In the genomic region with DNA sequence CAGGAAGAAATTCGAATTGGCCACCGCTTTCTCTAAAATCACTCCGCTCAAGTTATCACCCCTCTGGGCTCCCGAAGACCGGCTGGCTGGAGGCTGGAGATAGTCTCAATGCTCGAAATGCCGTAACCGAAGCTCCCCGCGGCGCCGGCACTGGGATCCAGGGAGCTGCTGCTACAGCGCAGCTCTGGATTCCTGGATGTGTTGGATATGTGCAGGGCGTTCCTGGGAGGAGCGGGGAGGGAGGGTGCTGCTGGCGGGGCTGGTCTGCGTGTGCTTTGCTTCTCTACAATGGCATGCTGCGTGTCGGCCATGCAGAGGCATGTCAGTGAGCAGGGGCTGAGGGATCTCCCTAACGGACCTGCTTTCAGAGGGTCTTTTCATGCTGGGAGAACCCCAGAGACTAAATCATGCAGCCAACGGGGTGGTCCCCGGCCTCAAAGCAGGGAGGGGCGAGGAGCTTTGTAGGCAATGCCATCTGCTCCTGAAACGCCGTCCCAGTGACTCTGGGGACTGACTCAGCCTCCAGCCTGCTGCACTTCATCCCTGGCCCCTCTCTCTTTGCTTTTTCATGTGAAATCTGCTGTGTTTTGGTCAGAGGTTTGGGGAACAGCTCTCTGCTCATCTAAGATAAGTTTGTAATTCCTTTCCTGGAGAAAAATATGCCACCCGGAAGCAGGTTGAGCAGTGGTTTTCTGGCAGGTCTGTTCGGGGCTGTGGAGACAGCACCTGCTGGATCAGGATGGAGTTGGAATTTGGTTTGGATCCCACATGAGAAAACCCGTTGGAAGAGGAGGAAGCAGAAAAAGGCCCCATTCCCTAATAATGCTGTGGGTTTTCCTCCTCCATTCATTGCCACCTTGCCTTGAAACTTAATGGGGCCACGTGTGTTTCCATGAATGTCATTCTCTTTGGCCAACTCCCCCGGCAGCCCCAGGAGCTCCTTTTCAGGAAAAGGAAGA, we compare ENCODE assay signal across 8 cellular contexts.
DNase-seq lines count a peak whose midpoint lies in the region; ATAC-seq and TF ChIP-seq lines count a peak whose summit lies in the region.

No MANE protein-coding gene starts in this region.

- peaks cover 70% of the 10 kb centered on the region for H3K4me1 Mint-ChIP-seq in Calu3 (ENCODE audit: low read depth, unreplicated experiment)
- peaks cover 44 to 66% of the 10 kb centered on the region in 2 donors for H3K4me1 Mint-ChIP-seq in natural killer cell treated with Interleukin-12 subunit alpha and Interleukin-12 subunit beta and Interleukin-15 and Interleukin-18, amount 100 ng/mL, for 72 hours (ENCODE audit: low read depth in 2 of 2)

- peaks cover 73% of the 10 kb centered on the region for H3K36me3 Mint-ChIP-seq in Calu3 (ENCODE audit: insufficient read depth, unreplicated experiment)
- H3K36me3 Mint-ChIP-seq in natural killer cell treated with Interleukin-12 subunit alpha and Interleukin-12 subunit beta and Interleukin-15 and Interleukin-18, amount 100 ng/mL, for 72 hours, result no peaks in the 10 kb centered on the region

- no peaks in the 10 kb centered on the region for H3K9me3 Mint-ChIP-seq in Calu3 (ENCODE audit: low read depth, unreplicated experiment)
- H3K9me3 Mint-ChIP-seq in natural killer cell treated with Interleukin-12 subunit alpha and Interleukin-12 subunit beta and Interleukin-15 and Interleukin-18, amount 100 ng/mL, for 72 hours, result no peaks in the 10 kb centered on the region

- H3K27ac Mint-ChIP-seq in Calu3 (ENCODE audit: unreplicated experiment), result peak overlapping the region; percentile 91
- peak overlapping the region; percentile 93 to 99 for H3K27ac Mint-ChIP-seq in natural killer cell treated with Interleukin-12 subunit alpha and Interleukin-12 subunit beta and Interleukin-15 and Interleukin-18, amount 100 ng/mL, for 72 hours

- peaks cover 30% of the 10 kb centered on the region for H3K36me3 ChIP-seq in KOPT-K1 (ENCODE audit: insufficient read depth, low read length)

- CTCF ChIA-PET in Calu3 (lab: Charles Lee), result interaction anchor here (0.6 to 3.9 kb wide), 7 partner anchors 12 to 165 kb away, joined by 3 to 14 read pairs (median 3); no protein-coding TSS in a partner anchor

- H3K27me3 Mint-ChIP-seq in Calu3 (ENCODE audit: unreplicated experiment), result no peaks in the 10 kb centered on the region
- no peaks in the 10 kb centered on the region for H3K27me3 Mint-ChIP-seq in natural killer cell treated with Interleukin-12 subunit alpha and Interleukin-12 subunit beta and Interleukin-15 and Interleukin-18, amount 100 ng/mL, for 72 hours

- H3K4me3 ChIP-seq in fibroblast of mammary gland (ENCODE audit: control insufficient read depth, low read depth, low read length), result peak overlapping the region; percentile 44

- no peak for TF ChIP-seq CTCF in Calu3 (IDR thresholded peaks at IDR 0.05; ENCODE audit: unreplicated experiment)
- no peak for TF ChIP-seq CTCF in fibroblast of mammary gland (conservative IDR thresholded peaks at IDR 0.05; ENCODE audit: control insufficient read depth, insufficient read depth, low read depth, low read length)

- no peaks in the 10 kb centered on the region for H3K9me3 ChIP-seq in KOPT-K1 (ENCODE audit: insufficient read depth, low read length, poor library complexity, severe bottlenecking)

- peak in 1 of 2 donors; percentile 9 for ATAC-seq in natural killer cell treated with Interleukin-12 subunit alpha and Interleukin-12 subunit beta and Interleukin-15 and Interleukin-18, amount 100 ng/mL, for 72 hours
- no peak for ATAC-seq in GM19351 (IDR thresholded peaks at IDR 0.05; ENCODE audit: unreplicated experiment)
- no peak for ATAC-seq in HG02798 (IDR thresholded peaks at IDR 0.05; ENCODE audit: poor library complexity, unreplicated experiment)

- DNase-seq in Calu3 (peak; percentile 52), fibroblast of mammary gland (ENCODE audit: low read depth) (peak; percentile 67), MV-4-11 (lab: John Stamatoyannopoulos, UW) (no peak)
- DNase-seq in activated CD4-positive, alpha-beta T cell treated with anti-CD3 and anti-CD28 coated beads, Interleukin-2, amount 50 U/mL, for 48 hours, result peak; percentile 50 to 59
- no peak for DNase-seq in natural killer cell treated with Interleukin-12 subunit alpha and Interleukin-12 subunit beta and Interleukin-15 and Interleukin-18, amount 100 ng/mL, for 72 hours (ENCODE audit: low spot score)

- peak overlapping the region; percentile 84 for H3K4me3 Mint-ChIP-seq in Calu3 (ENCODE audit: low read depth, unreplicated experiment)
- H3K4me3 Mint-ChIP-seq in natural killer cell treated with Interleukin-12 subunit alpha and Interleukin-12 subunit beta and Interleukin-15 and Interleukin-18, amount 100 ng/mL, for 72 hours, result peak overlapping the region; percentile 98

- intact Hi-C loops in Calu3 (cut with micrococcal nuclease; ENCODE audit: unreplicated experiment), result loop anchor here (10.0 kb wide), 1 partner anchor 117 kb away; no protein-coding TSS in a partner anchor

- peak overlapping the region; percentile 96 for H3K27ac ChIP-seq in KOPT-K1 (ENCODE audit: low read depth, low read length, poor library complexity, severe bottlenecking)

- BruUV-seq in Calu3 (replicated peaks; lab: Mats Ljungman, UMichigan), result TSS peak; percentile 63

Comparison
In these comparisons a context has a peak if more than half of its experiments do, and no peak if none do; other contexts are left out.
1. DNase-seq: peak in Calu3 (single experiment), activated CD4-positive, alpha-beta T cell treated with anti-CD3 and anti-CD28 coated beads, Interleukin-2, amount 50 U/mL, for 48 hours (2 of 2) and fibroblast of mammary gland (single experiment); none in natural killer cell treated with Interleukin-12 subunit alpha and Interleukin-12 subunit beta and Interleukin-15 and Interleukin-18, amount 100 ng/mL, for 72 hours (single experiment) and MV-4-11 (single experiment).